ENCODE assay signal across 1 cellular context in the genomic region with DNA sequence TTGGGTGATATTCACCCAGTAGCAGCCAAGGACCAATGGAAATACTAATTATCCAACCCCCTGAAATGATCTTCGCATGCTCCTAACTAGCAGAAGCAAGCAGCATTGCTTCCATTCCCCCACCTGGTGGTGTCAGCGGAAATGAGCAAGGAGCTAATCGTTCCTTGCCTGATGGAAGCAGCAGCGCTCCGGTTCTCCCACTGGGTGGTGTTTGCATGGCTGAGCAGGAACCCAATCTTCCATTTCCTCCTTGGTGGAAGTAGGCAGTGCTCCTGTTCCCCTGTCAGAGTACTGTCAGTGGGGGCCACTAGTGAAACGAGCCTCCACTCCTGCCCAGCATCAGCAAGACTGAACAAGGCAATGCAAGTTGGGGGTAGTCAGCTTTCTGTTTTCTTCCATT.
TF ChIP-seq lines count a peak whose summit lies in the region.

No MANE protein-coding gene starts in this region.

TF ChIP-seq in SK-N-SH, 30 proteins besides CTCF, POLR2A, EP300 and RAD21 (continued from another document):
- TF ChIP-seq, protein P1, sequence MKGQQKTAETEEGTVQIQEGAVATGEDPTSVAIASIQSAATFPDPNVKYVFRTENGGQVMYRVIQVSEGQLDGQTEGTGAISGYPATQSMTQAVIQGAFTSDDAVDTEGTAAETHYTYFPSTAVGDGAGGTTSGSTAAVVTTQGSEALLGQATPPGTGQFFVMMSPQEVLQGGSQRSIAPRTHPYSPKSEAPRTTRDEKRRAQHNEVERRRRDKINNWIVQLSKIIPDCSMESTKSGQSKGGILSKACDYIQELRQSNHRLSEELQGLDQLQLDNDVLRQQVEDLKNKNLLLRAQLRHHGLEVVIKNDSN (IDR thresholded peaks at IDR 0.05; ENCODE audit: borderline replicate concordance, low read depth): no peak
- TF ChIP-seq SIN3A (IDR thresholded peaks at IDR 0.05; ENCODE audit: borderline replicate concordance, low read depth, low read length) (no peak), NRF1 (IDR thresholded peaks at IDR 0.05; ENCODE audit: low read depth, low read length) (no peak), TAF1 (IDR thresholded peaks at IDR 0.05; ENCODE audit: borderline replicate concordance, low read depth, low read length) (no peak), REST (IDR thresholded peaks at IDR 0.05; ENCODE audit: low read depth, low read length) (no peak), ELF1 (IDR thresholded peaks at IDR 0.05) (no peak), TEAD4 (IDR thresholded peaks at IDR 0.05; ENCODE audit: borderline replicate concordance, insufficient read depth) (no peak), FOSL2 (IDR thresholded peaks at IDR 0.05; ENCODE audit: borderline replicate concordance, low read depth) (no peak)
